In the genomic region with DNA sequence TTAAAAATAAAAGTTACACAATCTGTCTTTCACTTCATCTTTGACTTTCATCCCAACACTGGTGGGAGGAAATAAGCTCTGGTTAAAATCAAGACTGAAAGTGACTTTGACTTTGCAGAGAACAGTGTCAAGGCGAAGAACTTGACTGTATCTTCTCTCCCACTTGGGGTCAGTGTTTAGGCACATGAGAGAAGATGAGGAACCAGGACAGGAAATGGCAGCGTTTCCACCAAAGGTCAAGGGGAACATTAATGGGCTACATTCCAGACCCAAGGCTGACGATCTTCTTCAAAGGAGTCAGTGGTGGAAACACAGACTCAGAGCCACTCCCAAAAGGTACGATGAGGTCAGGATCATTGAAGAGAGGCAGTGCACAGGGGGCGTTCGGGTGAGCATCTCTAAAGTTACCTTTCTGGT, we compare ENCODE assay signal across 8 cellular contexts.
DNase-seq lines count a peak whose midpoint lies in the region; ATAC-seq and TF ChIP-seq lines count a peak whose summit lies in the region.

No MANE protein-coding gene starts in this region.

- H3K4me1 Mint-ChIP-seq in activated CD4-positive, alpha-beta T cell treated with anti-CD3 and anti-CD28 coated beads for 36 hours = peaks cover 7% of the 10 kb centered on the region
- no peaks in the 10 kb centered on the region for H3K4me1 Mint-ChIP-seq in activated CD8-positive, alpha-beta T cell treated with anti-CD3 and anti-CD28 coated beads, Interleukin-2, amount 10 ng/mL, durations not matched to agents 7 days and 5 days (ENCODE audit: low read depth)

- no peak for DNase-seq in activated CD4-positive, alpha-beta T cell treated with anti-CD3 and anti-CD28 coated beads for 36 hours
- no peak for DNase-seq in activated CD4-positive, alpha-beta T cell treated with anti-CD3 and anti-CD28 coated beads, Interleukin-2, amount 50 U/mL, for 4 hours
- DNase-seq in SHP77 treated with DMSO at 0.1 percent for 48 hours (lab: John Stamatoyannopoulos, UW) = peak; percentile 63
- DNase-seq in fibroblast of pulmonary artery (ENCODE audit: low read depth) = peak; percentile 85
- DNase-seq in pons (ENCODE audit: low spot score) = peak; percentile 77
- no peak for DNase-seq in activated CD8-positive, alpha-beta T cell treated with anti-CD3 and anti-CD28 coated beads, Interleukin-2, amount 10 ng/mL, durations not matched to agents 7 days and 5 days
- DNase-seq in activated T-cell treated with anti-CD3 and anti-CD28 coated beads, Interleukin-2, amount 50 U/mL, for 1 hour = no peak

- intact Hi-C loops in activated CD4-positive, alpha-beta T cell treated with anti-CD3 and anti-CD28 coated beads for 36 hours (cut with DNase I, micrococcal nuclease) = loop anchor here (5.0 kb wide), 1 partner anchor 612 kb away; no protein-coding TSS in a partner anchor

- no peaks in the 10 kb centered on the region for H3K9me3 Mint-ChIP-seq in activated CD4-positive, alpha-beta T cell treated with anti-CD3 and anti-CD28 coated beads for 36 hours (ENCODE audit: low read depth)
- H3K9me3 Mint-ChIP-seq in activated CD8-positive, alpha-beta T cell treated with anti-CD3 and anti-CD28 coated beads, Interleukin-2, amount 10 ng/mL, durations not matched to agents 7 days and 5 days (ENCODE audit: insufficient read depth) = no peaks in the 10 kb centered on the region

- H3K4me3 ChIP-seq in fibroblast of pulmonary artery (replicated peaks; ENCODE audit: low read depth, low read length) = no peak overlapping the region

- no peak overlapping the region for H3K4me3 Mint-ChIP-seq in activated CD4-positive, alpha-beta T cell treated with anti-CD3 and anti-CD28 coated beads for 36 hours
- no peak overlapping the region for H3K4me3 Mint-ChIP-seq in activated CD8-positive, alpha-beta T cell treated with anti-CD3 and anti-CD28 coated beads, Interleukin-2, amount 10 ng/mL, durations not matched to agents 7 days and 5 days

- H3K36me3 Mint-ChIP-seq in activated CD4-positive, alpha-beta T cell treated with anti-CD3 and anti-CD28 coated beads for 36 hours (ENCODE audit: low read depth) = no peaks in the 10 kb centered on the region
- no peaks in the 10 kb centered on the region for H3K36me3 Mint-ChIP-seq in activated CD8-positive, alpha-beta T cell treated with anti-CD3 and anti-CD28 coated beads, Interleukin-2, amount 10 ng/mL, durations not matched to agents 7 days and 5 days (ENCODE audit: low read depth)

- peak; percentile 63 for ATAC-seq in activated CD4-positive, alpha-beta T cell treated with anti-CD3 and anti-CD28 coated beads for 36 hours
- ATAC-seq in HG03469 (IDR thresholded peaks at IDR 0.05; ENCODE audit: unreplicated experiment) = peak; percentile 50
- no peak for ATAC-seq in activated CD8-positive, alpha-beta T cell treated with anti-CD3 and anti-CD28 coated beads, Interleukin-2, amount 10 ng/mL, durations not matched to agents 7 days and 5 days

- POLR2A ChIA-PET in activated CD4-positive, alpha-beta T cell treated with anti-CD3 and anti-CD28 coated beads for 36 hours (lab: Charles Lee) = no interaction called here
- POLR2A ChIA-PET in activated CD8-positive, alpha-beta T cell treated with anti-CD3 and anti-CD28 coated beads, Interleukin-2, amount 10 ng/mL, durations not matched to agents 7 days and 5 days (lab: Charles Lee) = no interaction called here

- CTCF ChIA-PET in activated CD4-positive, alpha-beta T cell treated with anti-CD3 and anti-CD28 coated beads for 36 hours (lab: Charles Lee) = interaction anchor here (0.8 kb wide), 1 partner anchor 439 kb away, joined by 3 read pairs; no protein-coding TSS in a partner anchor
- CTCF ChIA-PET in activated CD8-positive, alpha-beta T cell treated with anti-CD3 and anti-CD28 coated beads, Interleukin-2, amount 10 ng/mL, durations not matched to agents 7 days and 5 days (lab: Charles Lee) = interaction anchor here (1.0 kb wide), 1 partner anchor 604 kb away, joined by 3 read pairs; no protein-coding TSS in a partner anchor

- H3K27ac Mint-ChIP-seq in activated CD4-positive, alpha-beta T cell treated with anti-CD3 and anti-CD28 coated beads for 36 hours = no peak overlapping the region
- no peak overlapping the region for H3K27ac Mint-ChIP-seq in activated CD8-positive, alpha-beta T cell treated with anti-CD3 and anti-CD28 coated beads, Interleukin-2, amount 10 ng/mL, durations not matched to agents 7 days and 5 days

- peak; percentile 60 for TF ChIP-seq CTCF in fibroblast of pulmonary artery (IDR thresholded peaks at IDR 0.05; ENCODE audit: low read length, missing control alignments)

- peaks cover 11% of the 10 kb centered on the region for H3K27me3 Mint-ChIP-seq in activated CD4-positive, alpha-beta T cell treated with anti-CD3 and anti-CD28 coated beads for 36 hours
- H3K27me3 Mint-ChIP-seq in activated CD8-positive, alpha-beta T cell treated with anti-CD3 and anti-CD28 coated beads, Interleukin-2, amount 10 ng/mL, durations not matched to agents 7 days and 5 days (ENCODE audit: low read depth) = no peaks in the 10 kb centered on the region

Comparison
In these comparisons a context has a peak if more than half of its experiments do, and no peak if none do; other contexts are left out.
1. DNase-seq: peak in SHP77 treated with DMSO at 0.1 percent for 48 hours (single experiment), fibroblast of pulmonary artery (single experiment) and pons (single experiment); none in activated CD4-positive, alpha-beta T cell treated with anti-CD3 and anti-CD28 coated beads for 36 hours (single experiment), activated CD4-positive, alpha-beta T cell treated with anti-CD3 and anti-CD28 coated beads, Interleukin-2, amount 50 U/mL, for 4 hours (0 of 2), activated CD8-positive, alpha-beta T cell treated with anti-CD3 and anti-CD28 coated beads, Interleukin-2, amount 10 ng/mL, durations not matched to agents 7 days and 5 days (single experiment) and activated T-cell treated with anti-CD3 and anti-CD28 coated beads, Interleukin-2, amount 50 U/mL, for 1 hour (single experiment).